Comparison of ENCODE assay signal across 22 cellular contexts in the genomic region with DNA sequence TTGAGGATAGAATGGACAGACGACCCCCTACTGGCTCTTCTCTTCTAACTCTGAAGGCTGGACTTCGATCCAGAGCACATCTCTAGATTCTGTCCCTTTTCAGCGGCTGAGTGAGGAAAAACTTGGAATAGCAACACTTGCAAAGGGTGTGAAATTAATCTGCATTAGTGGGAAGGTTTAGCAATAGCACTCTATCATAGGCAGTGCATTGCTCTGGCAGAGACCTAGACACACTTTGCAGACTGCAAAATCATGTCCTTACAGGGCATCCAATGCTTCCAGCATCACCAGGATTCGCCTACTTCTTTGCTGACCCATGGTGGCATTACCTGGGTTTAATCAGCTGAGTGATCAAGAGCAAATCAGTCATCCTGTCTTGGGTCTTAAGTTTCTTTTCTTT.
"Had no signal": no experiment of that assay in that cellular context is flagged by ENCODE, and none has a peak within 500 bp of the region (broad histone marks: within the 10 kb centered on the region; RNA-seq: fewer than 3 reads in every experiment).

No MANE protein-coding gene starts in this region.

- H3K27ac Mint-ChIP-seq: activated CD4-positive, alpha-beta memory T cell treated with anti-CD3 and anti-CD28 coated beads for 36 hours; activated CD4-positive, alpha-beta T cell treated with anti-CD3 and anti-CD28 coated beads, Interleukin-2, amount 10 ng/mL, durations not matched to agents 7 days and 5 days; activated naive CD4-positive, alpha-beta T cell treated with anti-CD3 and anti-CD28 coated beads for 36 hours; activated naive CD8-positive, alpha-beta T cell treated with anti-CD3 and anti-CD28 coated beads for 36 hours had no signal

- H3K9me3 ChIP-seq: MG63 had no signal

- H3K4me3 Mint-ChIP-seq: activated CD4-positive, alpha-beta memory T cell treated with anti-CD3 and anti-CD28 coated beads for 36 hours; activated CD4-positive, alpha-beta T cell treated with anti-CD3 and anti-CD28 coated beads, Interleukin-2, amount 10 ng/mL, durations not matched to agents 7 days and 5 days; activated naive CD4-positive, alpha-beta T cell treated with anti-CD3 and anti-CD28 coated beads for 36 hours; activated naive CD8-positive, alpha-beta T cell treated with anti-CD3 and anti-CD28 coated beads for 36 hours; activated T-cell treated with anti-CD3 and anti-CD28 coated beads, Interleukin-2, amount 50 U/mL, for 4 hours; T-cell had no signal

- ATAC-seq: activated T-cell treated with anti-CD3 and anti-CD28 coated beads, Interleukin-2, amount 50 U/mL, for 4 hours; T-cell had no signal

- H3K36me3 Mint-ChIP-seq: activated CD4-positive, alpha-beta memory T cell treated with anti-CD3 and anti-CD28 coated beads for 36 hours; activated naive CD8-positive, alpha-beta T cell treated with anti-CD3 and anti-CD28 coated beads for 36 hours had no signal

- H3K27me3 Mint-ChIP-seq: activated CD4-positive, alpha-beta memory T cell treated with anti-CD3 and anti-CD28 coated beads for 36 hours had no signal

- DNase-seq: activated CD4-positive, alpha-beta memory T cell treated with anti-CD3 and anti-CD28 coated beads for 36 hours; activated CD4-positive, alpha-beta T cell treated with anti-CD3 and anti-CD28 coated beads, Interleukin-2, amount 10 ng/mL, durations not matched to agents 7 days and 5 days; activated CD4-positive, CD25-positive, alpha-beta regulatory T cell; activated CD8-positive, alpha-beta memory T cell treated with anti-CD3 and anti-CD28 coated beads for 24 hours; activated gamma-delta T cell; activated naive CD4-positive, alpha-beta T cell treated with anti-CD3 and anti-CD28 coated beads for 36 hours; activated naive CD8-positive, alpha-beta T cell treated with anti-CD3 and anti-CD28 coated beads for 36 hours; activated T-cell treated with anti-CD3 and anti-CD28 coated beads, Interleukin-2, amount 50 U/mL, for 4 hours; brain microvascular endothelial cell; MG63; MV-4-11; NCI-H1092 treated with DMSO at 0.1 percent for 48 hours; NCI-H1417 treated with DMSO at 0.1 percent for 48 hours; NCI-H1694 treated with DMSO at 0.1 percent for 48 hours; NCI-H2029 treated with DMSO at 0.1 percent for 48 hours; NCI-H345; NCI-H510A; NCI-H526 treated with DMSO at 0.1 percent for 48 hours; NCI-H82; RPMI8226; SHP77 treated with DMSO at 0.1 percent for 48 hours; T-cell had no signal

- H3K9me3 Mint-ChIP-seq: activated CD4-positive, alpha-beta memory T cell treated with anti-CD3 and anti-CD28 coated beads for 36 hours; activated CD4-positive, alpha-beta T cell treated with anti-CD3 and anti-CD28 coated beads, Interleukin-2, amount 10 ng/mL, durations not matched to agents 7 days and 5 days; activated naive CD4-positive, alpha-beta T cell treated with anti-CD3 and anti-CD28 coated beads for 36 hours; activated naive CD8-positive, alpha-beta T cell treated with anti-CD3 and anti-CD28 coated beads for 36 hours; activated T-cell treated with anti-CD3 and anti-CD28 coated beads, Interleukin-2, amount 50 U/mL, for 4 hours; T-cell had no signal
